In the genomic region with DNA sequence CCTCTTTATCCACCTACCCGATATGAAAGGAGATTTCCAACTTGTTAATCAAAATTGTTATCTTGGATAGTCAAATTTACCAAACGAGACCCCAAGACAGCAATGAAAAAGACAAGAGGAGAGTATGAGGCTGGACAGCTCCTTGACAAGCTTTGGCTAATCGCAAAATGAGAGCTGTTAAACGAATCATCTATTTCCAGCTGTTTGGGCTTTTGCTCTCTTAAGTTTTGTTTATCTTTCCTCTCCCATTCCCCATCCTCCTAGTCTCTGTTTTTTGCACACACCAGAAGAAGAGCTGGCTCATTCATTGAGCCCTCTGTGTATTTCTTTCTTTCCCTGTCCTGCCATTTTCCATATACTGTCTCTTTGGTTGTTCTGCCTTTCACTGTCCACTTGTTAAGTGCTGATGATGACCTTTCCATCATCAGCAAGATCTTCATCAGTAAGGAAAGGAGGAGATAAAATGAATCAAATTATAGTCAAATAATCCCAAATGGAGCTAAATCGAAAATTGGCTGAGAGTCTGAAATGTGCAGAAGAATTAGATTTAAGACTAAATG, we compare ENCODE assay signal across 3 cellular contexts.
TF ChIP-seq lines count a peak whose summit lies in the region.

No MANE protein-coding gene starts in this region.

TF ChIP-seq in A549, 52 proteins besides CTCF, POLR2A, EP300 and RAD21 (continued from another document):
- TF ChIP-seq, protein P1, sequence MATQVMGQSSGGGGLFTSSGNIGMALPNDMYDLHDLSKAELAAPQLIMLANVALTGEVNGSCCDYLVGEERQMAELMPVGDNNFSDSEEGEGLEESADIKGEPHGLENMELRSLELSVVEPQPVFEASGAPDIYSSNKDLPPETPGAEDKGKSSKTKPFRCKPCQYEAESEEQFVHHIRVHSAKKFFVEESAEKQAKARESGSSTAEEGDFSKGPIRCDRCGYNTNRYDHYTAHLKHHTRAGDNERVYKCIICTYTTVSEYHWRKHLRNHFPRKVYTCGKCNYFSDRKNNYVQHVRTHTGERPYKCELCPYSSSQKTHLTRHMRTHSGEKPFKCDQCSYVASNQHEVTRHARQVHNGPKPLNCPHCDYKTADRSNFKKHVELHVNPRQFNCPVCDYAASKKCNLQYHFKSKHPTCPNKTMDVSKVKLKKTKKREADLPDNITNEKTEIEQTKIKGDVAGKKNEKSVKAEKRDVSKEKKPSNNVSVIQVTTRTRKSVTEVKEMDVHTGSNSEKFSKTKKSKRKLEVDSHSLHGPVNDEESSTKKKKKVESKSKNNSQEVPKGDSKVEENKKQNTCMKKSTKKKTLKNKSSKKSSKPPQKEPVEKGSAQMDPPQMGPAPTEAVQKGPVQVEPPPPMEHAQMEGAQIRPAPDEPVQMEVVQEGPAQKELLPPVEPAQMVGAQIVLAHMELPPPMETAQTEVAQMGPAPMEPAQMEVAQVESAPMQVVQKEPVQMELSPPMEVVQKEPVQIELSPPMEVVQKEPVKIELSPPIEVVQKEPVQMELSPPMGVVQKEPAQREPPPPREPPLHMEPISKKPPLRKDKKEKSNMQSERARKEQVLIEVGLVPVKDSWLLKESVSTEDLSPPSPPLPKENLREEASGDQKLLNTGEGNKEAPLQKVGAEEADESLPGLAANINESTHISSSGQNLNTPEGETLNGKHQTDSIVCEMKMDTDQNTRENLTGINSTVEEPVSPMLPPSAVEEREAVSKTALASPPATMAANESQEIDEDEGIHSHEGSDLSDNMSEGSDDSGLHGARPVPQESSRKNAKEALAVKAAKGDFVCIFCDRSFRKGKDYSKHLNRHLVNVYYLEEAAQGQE (IDR thresholded peaks at IDR 0.05), result peak; percentile 61; the same call in 1 of the 2 replicates
TF ChIP-seq in A549: peak in this region for 1.

TF ChIP-seq in HEK293, 187 proteins besides CTCF, POLR2A, EP300 and RAD21 (continued from another document):
- TF ChIP-seq, protein P1 (tag by site-specific recombination; IDR thresholded peaks at IDR 0.05), result peak; percentile 86

TF ChIP-seq in GM12878, 131 proteins besides CTCF, POLR2A, EP300 and RAD21 (continued from another document):
- TF ChIP-seq, protein P1 (IDR thresholded peaks at IDR 0.05; ENCODE audit: low read depth, low read length), result peak; percentile 54; the same call in 1 of the 2 replicates
- TF ChIP-seq KDM1A (IDR thresholded peaks at IDR 0.05; ENCODE audit: borderline replicate concordance), result no peak
